1 cellular context compared by ENCODE assay signal in genomic region chr13:20709369-20709768, GRCh38.
TF ChIP-seq lines count a peak whose summit lies in the region.

No MANE protein-coding gene starts in this region.

TF ChIP-seq in endothelial cell of umbilical vein, 7 proteins besides CTCF, POLR2A, EP300 and RAD21:
- no peak for TF ChIP-seq MYC (IDR thresholded peaks at IDR 0.05; ENCODE audit: low read depth, low read length)
- no peak for TF ChIP-seq EZH2 (IDR thresholded peaks at IDR 0.05; ENCODE audit: borderline replicate concordance, low read depth, low read length, severe bottlenecking)
- TF ChIP-seq JUN (IDR thresholded peaks at IDR 0.05; ENCODE audit: borderline replicate concordance, insufficient read depth, insufficient read length, low read depth) = no peak
- no peak for TF ChIP-seq FOS (IDR thresholded peaks at IDR 0.05; ENCODE audit: borderline replicate concordance, insufficient read depth, low read length)
- no peak for TF ChIP-seq MAX (IDR thresholded peaks at IDR 0.05; ENCODE audit: insufficient read depth, insufficient read length)
- no peak for TF ChIP-seq POLR2AphosphoS5 (IDR thresholded peaks at IDR 0.05; ENCODE audit: insufficient read depth, low read depth, low read length)
- no peak for TF ChIP-seq GATA2 (IDR thresholded peaks at IDR 0.05; ENCODE audit: insufficient read depth, insufficient read length, low read depth, low read length)
